ENCODE assay signal across 6 cellular contexts in the genomic region with DNA sequence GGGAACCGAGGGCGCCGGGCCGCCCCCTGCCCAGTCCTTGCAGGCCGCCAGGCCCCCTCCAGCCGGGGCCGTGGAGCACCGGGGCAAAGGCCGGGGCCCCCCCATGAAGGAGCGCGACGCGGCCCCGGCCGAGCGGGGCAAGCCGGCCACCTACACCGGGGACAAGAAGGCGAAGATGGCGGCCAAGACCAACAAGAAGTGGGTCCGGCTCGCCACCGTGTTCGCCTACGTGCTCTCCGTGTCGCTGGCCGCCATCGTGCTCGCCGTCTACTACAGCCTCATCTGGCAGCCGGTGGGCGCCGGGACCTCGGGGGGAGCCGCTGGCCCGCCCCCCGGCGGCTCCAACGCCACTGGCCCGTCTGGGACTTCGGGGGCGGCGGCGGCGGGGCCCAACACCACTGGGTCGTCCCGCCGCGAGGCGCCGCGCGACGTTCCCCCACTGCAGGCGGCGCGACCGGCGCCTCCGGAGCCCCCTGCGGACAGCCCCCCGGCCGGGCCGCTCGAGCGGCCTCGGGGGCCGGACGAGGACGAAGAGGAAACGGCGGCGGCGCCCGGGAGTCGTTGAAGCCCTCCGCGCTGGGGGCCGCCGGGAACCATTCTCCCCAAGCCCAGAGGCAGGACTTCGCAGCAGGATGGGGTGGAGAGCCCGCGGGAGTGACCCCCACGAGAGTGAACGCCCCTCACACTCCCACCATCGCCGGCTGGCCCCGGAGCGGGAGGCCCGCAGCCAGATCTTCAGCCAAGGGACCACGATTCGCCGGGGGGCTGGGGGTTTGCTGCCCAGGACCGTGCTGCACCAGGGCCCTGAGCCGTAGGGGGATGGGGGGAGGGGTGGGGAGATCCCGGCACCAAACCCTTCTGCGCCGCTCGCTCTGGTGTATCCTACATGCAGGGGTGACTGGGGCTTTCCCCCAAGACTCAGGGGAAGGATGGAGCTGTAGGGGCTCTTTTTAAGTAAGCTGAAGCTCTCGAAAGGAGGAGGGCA. TPM values are rescaled to one million over a fixed set of nuclear protein-coding genes. Genes with fewer than 3 reads are reported as not detected.
DNase-seq lines count a peak whose midpoint lies in the region; ATAC-seq and TF ChIP-seq lines count a peak whose summit lies in the region.

No MANE protein-coding gene starts in this region.

- peak overlapping the region; percentile 67 for H3K4me3 Mint-ChIP-seq in WTC11

- peak overlapping the region; percentile 65 for H3K27ac ChIP-seq in 22Rv1

- CTCF ChIA-PET in WTC11 (lab: Charles Lee), result interaction anchor here (0.6 to 17.8 kb wide), 11 partner anchors 13 to 115 kb away, joined by 3 to 690 read pairs (median 15); a partner anchor contains a TSS

- H3K27ac Mint-ChIP-seq in WTC11, result no peak overlapping the region

- peak; percentile 4 for ATAC-seq in GM21529 (IDR thresholded peaks at IDR 0.05; ENCODE audit: unreplicated experiment)
- 0 out of 2 replicates have a peak, but pooled peaks have one; percentile 2 for ATAC-seq in WTC11

- peaks cover 4% of the 10 kb centered on the region; the same call in 1 of the 2 replicates for H3K9me3 Mint-ChIP-seq in WTC11

- H3K27me3 Mint-ChIP-seq in WTC11 (ENCODE audit: low read depth), result peaks cover 25% of the 10 kb centered on the region

- no peak for TF ChIP-seq CTCF in 22Rv1 (IDR thresholded peaks at IDR 0.05)
- no peak for TF ChIP-seq CTCF in WTC11 (IDR thresholded peaks at IDR 0.05)

- POLR2A ChIA-PET in WTC11 (lab: Charles Lee), result interaction anchor here (0.9 kb wide), 1 partner anchor 44 kb away, joined by 3 read pairs; no protein-coding TSS in a partner anchor

- DNase-seq in WTC11 (ENCODE audit: low spot score), result peak; percentile 46
- peak; percentile 38 for DNase-seq in iPS-NIHi11 (ENCODE audit: low spot score)
- DNase-seq in dedifferentiated amniotic fluid mesenchymal stem cell (ENCODE audit: extremely low spot score), result no peak
- DNase-seq in glomerular visceral epithelial cell (ENCODE audit: extremely low spot score), result no peak

- H3K36me3 Mint-ChIP-seq in WTC11, result peaks cover 6% of the 10 kb centered on the region; the same call in 1 of the 2 replicates

- peaks cover 70% of the 10 kb centered on the region for H3K4me1 Mint-ChIP-seq in WTC11

TF ChIP-seq in WTC11, 78 proteins besides CTCF, POLR2A, EP300 and RAD21:
- TF ChIP-seq GTF2I (CRISPR knock-in tag; conservative IDR thresholded peaks at IDR 0.05) (no peak), JUN (CRISPR knock-in tag; IDR thresholded peaks at IDR 0.05) (peak; percentile 36; the same call in 1 of the 2 replicates)
- TF ChIP-seq, protein P1, sequence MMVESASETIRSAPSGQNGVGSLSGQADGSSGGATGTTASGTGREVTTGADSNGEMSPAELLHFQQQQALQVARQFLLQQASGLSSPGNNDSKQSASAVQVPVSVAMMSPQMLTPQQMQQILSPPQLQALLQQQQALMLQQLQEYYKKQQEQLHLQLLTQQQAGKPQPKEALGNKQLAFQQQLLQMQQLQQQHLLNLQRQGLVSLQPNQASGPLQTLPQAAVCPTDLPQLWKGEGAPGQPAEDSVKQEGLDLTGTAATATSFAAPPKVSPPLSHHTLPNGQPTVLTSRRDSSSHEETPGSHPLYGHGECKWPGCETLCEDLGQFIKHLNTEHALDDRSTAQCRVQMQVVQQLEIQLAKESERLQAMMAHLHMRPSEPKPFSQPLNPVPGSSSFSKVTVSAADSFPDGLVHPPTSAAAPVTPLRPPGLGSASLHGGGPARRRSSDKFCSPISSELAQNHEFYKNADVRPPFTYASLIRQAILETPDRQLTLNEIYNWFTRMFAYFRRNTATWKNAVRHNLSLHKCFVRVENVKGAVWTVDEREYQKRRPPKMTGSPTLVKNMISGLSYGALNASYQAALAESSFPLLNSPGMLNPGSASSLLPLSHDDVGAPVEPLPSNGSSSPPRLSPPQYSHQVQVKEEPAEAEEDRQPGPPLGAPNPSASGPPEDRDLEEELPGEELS (CRISPR knock-in tag; IDR thresholded peaks at IDR 0.05), result no peak
- TF ChIP-seq, protein P2, sequence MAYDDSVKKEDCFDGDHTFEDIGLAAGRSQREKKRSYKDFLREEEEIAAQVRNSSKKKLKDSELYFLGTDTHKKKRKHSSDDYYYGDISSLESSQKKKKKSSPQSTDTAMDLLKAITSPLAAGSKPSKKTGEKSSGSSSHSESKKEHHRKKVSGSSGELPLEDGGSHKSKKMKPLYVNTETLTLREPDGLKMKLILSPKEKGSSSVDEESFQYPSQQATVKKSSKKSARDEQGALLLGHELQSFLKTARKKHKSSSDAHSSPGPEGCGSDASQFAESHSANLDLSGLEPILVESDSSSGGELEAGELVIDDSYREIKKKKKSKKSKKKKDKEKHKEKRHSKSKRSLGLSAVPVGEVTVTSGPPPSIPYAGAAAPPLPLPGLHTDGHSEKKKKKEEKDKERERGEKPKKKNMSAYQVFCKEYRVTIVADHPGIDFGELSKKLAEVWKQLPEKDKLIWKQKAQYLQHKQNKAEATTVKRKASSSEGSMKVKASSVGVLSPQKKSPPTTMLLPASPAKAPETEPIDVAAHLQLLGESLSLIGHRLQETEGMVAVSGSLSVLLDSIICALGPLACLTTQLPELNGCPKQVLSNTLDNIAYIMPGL (CRISPR knock-in tag; IDR thresholded peaks at IDR 0.05), result 0 out of 2 replicates have a peak, but pooled peaks have one; percentile 35
TF ChIP-seq in WTC11: peak in this region for 2.

RNA-seq across cellular contexts. Expression of a gene that starts 0.8 kb away (rescaled TPM):
- total RNA-seq in WTC11 (2021), result 28.2 to 34.2 TPM (median 30.3 TPM) in 3 replicates

RNA-seq across cellular contexts. Expression of a gene that starts 16.5 kb away (rescaled TPM):
- 1.4 to 1.8 TPM (median 1.8 TPM) in 3 replicates for total RNA-seq in WTC11 (2021)

RNA-seq across cellular contexts. Expression of a gene that starts 16.5 kb away (rescaled TPM):
- 14.2 to 18.5 TPM (median 15.2 TPM) in 3 replicates for total RNA-seq in WTC11 (2021)

RNA-seq across cellular contexts. Expression of a gene that starts 26.6 kb away (rescaled TPM):
- total RNA-seq in WTC11 (2021), result not detected in 3 replicates

RNA-seq across cellular contexts. Expression of a gene that starts 33.8 kb away (rescaled TPM):
- total RNA-seq in WTC11 (2021), result 1.0 to 3.5 TPM (median 1.9 TPM) in 3 replicates

Comparison
In these comparisons a context has a peak if more than half of its experiments do, and no peak if none do; other contexts are left out.
1. DNase-seq: peak in WTC11 (single experiment) and iPS-NIHi11 (single experiment); none in dedifferentiated amniotic fluid mesenchymal stem cell (single experiment) and glomerular visceral epithelial cell (single experiment).